9 cellular contexts compared by ENCODE assay signal in the genomic region with DNA sequence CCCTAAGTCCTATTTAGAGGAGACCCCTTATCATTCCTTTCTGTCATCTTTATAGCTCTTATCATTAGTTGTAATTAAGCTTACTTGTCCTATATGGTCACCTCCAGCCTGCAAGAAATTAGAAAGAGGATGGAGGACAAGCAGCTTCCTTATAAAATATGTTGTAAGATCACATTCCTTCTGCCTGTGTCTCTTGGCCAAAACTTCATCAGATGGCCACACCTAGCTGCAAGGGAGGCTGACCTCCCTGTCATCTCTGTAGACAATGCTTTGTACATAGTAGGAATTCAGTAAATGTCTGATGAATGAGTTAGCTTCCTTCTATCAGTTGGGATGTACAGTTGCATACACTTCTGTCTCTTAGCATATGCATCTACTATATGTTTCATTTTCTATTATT. TPM values are rescaled to one million over a fixed set of nuclear protein-coding genes. Genes with fewer than 3 reads are reported as not detected.
DNase-seq lines count a peak whose midpoint lies in the region; ATAC-seq and TF ChIP-seq lines count a peak whose summit lies in the region.
"Had no signal": no experiment of that assay in that cellular context is flagged by ENCODE, and none has a peak within 500 bp of the region (broad histone marks: within the 10 kb centered on the region; RNA-seq: fewer than 3 reads in every experiment).

No MANE protein-coding gene starts in this region.

- DNase-seq in activated naive CD4-positive, alpha-beta T cell treated with Interleukin-2 at 50 U/mL for 16 hours, result no peak
- DNase-seq in foreskin fibroblast, result peak; percentile 7 to 28
- DNase-seq in type B pancreatic cell (ENCODE audit: extremely low spot score, unreplicated experiment), result no peak
- DNase-seq in SK-N-DZ (ENCODE audit: low spot score), result no peak
- no peak for DNase-seq in NCI-H524 (lab: John Stamatoyannopoulos, UW)
- DNase-seq: stimulated activated CD4-positive, alpha-beta T cell treated with anti-CD3 and anti-CD28 coated beads, Interleukin-4, amount 100 ng/mL, for 1 hour had no signal

- H3K27me3 Mint-ChIP-seq in activated naive CD4-positive, alpha-beta T cell treated with anti-CD3 and anti-CD28 coated beads, Interleukin-2, amount 50 U/mL, for 24 hours, result no peaks in the 10 kb centered on the region
- no peaks in the 10 kb centered on the region for H3K27me3 Mint-ChIP-seq in activated T-helper 17 cell treated with anti-CD3 and anti-CD28 coated beads, Interleukin-2, amount 50 U/mL, for 72 hours
- no peaks in the 10 kb centered on the region for H3K27me3 Mint-ChIP-seq in type B pancreatic cell

- no peak for ATAC-seq in activated T-helper 17 cell treated with anti-CD3 and anti-CD28 coated beads, Interleukin-2, amount 50 U/mL, for 72 hours (replicated peaks)
- ATAC-seq in GM19035 (IDR thresholded peaks at IDR 0.05; ENCODE audit: unreplicated experiment), result no peak

- no peaks in the 10 kb centered on the region for H3K9me3 Mint-ChIP-seq in activated naive CD4-positive, alpha-beta T cell treated with anti-CD3 and anti-CD28 coated beads, Interleukin-2, amount 50 U/mL, for 24 hours
- no peaks in the 10 kb centered on the region for H3K9me3 Mint-ChIP-seq in activated T-helper 17 cell treated with anti-CD3 and anti-CD28 coated beads, Interleukin-2, amount 50 U/mL, for 72 hours
- H3K9me3 Mint-ChIP-seq in type B pancreatic cell, result no peaks in the 10 kb centered on the region

- peaks cover 30% of the 10 kb centered on the region for H3K36me3 Mint-ChIP-seq in activated naive CD4-positive, alpha-beta T cell treated with anti-CD3 and anti-CD28 coated beads, Interleukin-2, amount 50 U/mL, for 24 hours
- peaks cover 68% of the 10 kb centered on the region for H3K36me3 Mint-ChIP-seq in activated T-helper 17 cell treated with anti-CD3 and anti-CD28 coated beads, Interleukin-2, amount 50 U/mL, for 72 hours (ENCODE audit: low read depth)
- peaks cover 34% of the 10 kb centered on the region for H3K36me3 Mint-ChIP-seq in type B pancreatic cell

- peak overlapping the region; percentile 60 for H3K27ac Mint-ChIP-seq in activated naive CD4-positive, alpha-beta T cell treated with anti-CD3 and anti-CD28 coated beads, Interleukin-2, amount 50 U/mL, for 24 hours
- H3K27ac Mint-ChIP-seq in activated T-helper 17 cell treated with anti-CD3 and anti-CD28 coated beads, Interleukin-2, amount 50 U/mL, for 72 hours, result peak overlapping the region; percentile 78
- peak overlapping the region; percentile 84 for H3K27ac Mint-ChIP-seq in type B pancreatic cell

- no peak overlapping the region for H3K4me3 ChIP-seq in foreskin fibroblast (ENCODE audit: low read depth in 1 of 2, low read length in 2 of 2)

- TF ChIP-seq CTCF in foreskin fibroblast (IDR thresholded peaks at IDR 0.05; ENCODE audit: low read depth, low read length) (no peak), type B pancreatic cell (conservative IDR thresholded peaks at IDR 0.05) (no peak)

- peak overlapping the region; percentile 95 for H3K4me3 Mint-ChIP-seq in activated naive CD4-positive, alpha-beta T cell treated with anti-CD3 and anti-CD28 coated beads, Interleukin-2, amount 50 U/mL, for 24 hours
- peak overlapping the region; percentile 85 for H3K4me3 Mint-ChIP-seq in activated T-helper 17 cell treated with anti-CD3 and anti-CD28 coated beads, Interleukin-2, amount 50 U/mL, for 72 hours
- H3K4me3 Mint-ChIP-seq in type B pancreatic cell, result peak overlapping the region; percentile 92

- H3K4me1 Mint-ChIP-seq in activated naive CD4-positive, alpha-beta T cell treated with anti-CD3 and anti-CD28 coated beads, Interleukin-2, amount 50 U/mL, for 24 hours, result peaks cover 46% of the 10 kb centered on the region
- H3K4me1 Mint-ChIP-seq in activated T-helper 17 cell treated with anti-CD3 and anti-CD28 coated beads, Interleukin-2, amount 50 U/mL, for 72 hours, result peaks cover 19% of the 10 kb centered on the region
- H3K4me1 Mint-ChIP-seq in type B pancreatic cell (ENCODE audit: unreplicated experiment), result peaks cover 12% of the 10 kb centered on the region

RNA-seq across cellular contexts. Expression of gene TTC19, which starts 1.9 kb away (rescaled TPM):
- total RNA-seq in activated T-helper 17 cell treated with anti-CD3 and anti-CD28 coated beads, Interleukin-2, amount 50 U/mL, for 72 hours, result 10 to 100 TPM; 22.2 to 28.8 TPM
- 43.3 and 46.3 TPM in 2 replicates for total RNA-seq in type B pancreatic cell (ENCODE audit: low replicate concordance)
- polyA plus RNA-seq in SK-N-DZ (2014; cell fraction: cytosol; rRNA removed), result 62.0 and 65.7 TPM in 2 replicates
- 59.9 and 74.4 TPM in 2 replicates for polyA plus RNA-seq in SK-N-DZ (2014; cell fraction: nucleus; rRNA removed)

RNA-seq across cellular contexts. Expression of gene ZSWIM7, which starts 2.0 kb away (rescaled TPM):
- 10 to 100 TPM; 10.9 to 14.8 TPM for total RNA-seq in activated T-helper 17 cell treated with anti-CD3 and anti-CD28 coated beads, Interleukin-2, amount 50 U/mL, for 72 hours
- total RNA-seq in type B pancreatic cell (ENCODE audit: low replicate concordance), result 20.7 and 26.4 TPM in 2 replicates
- polyA plus RNA-seq in SK-N-DZ (2014; cell fraction: cytosol; rRNA removed), result 36.5 and 41.5 TPM in 2 replicates
- 47.8 and 51.5 TPM in 2 replicates for polyA plus RNA-seq in SK-N-DZ (2014; cell fraction: nucleus; rRNA removed)

RNA-seq across cellular contexts. Expression of gene ADORA2B, which starts 56.6 kb away (rescaled TPM):
- total RNA-seq in activated T-helper 17 cell treated with anti-CD3 and anti-CD28 coated beads, Interleukin-2, amount 50 U/mL, for 72 hours, result 1 to 10 TPM in 1 of 2 donors, under 1 TPM in 1; 0.19 to 3.4 TPM
- total RNA-seq in type B pancreatic cell (ENCODE audit: low replicate concordance), result 2.0 and 4.0 TPM in 2 replicates
- 3.2 and 3.7 TPM in 2 replicates for polyA plus RNA-seq in SK-N-DZ (2014; cell fraction: cytosol; rRNA removed)
- polyA plus RNA-seq in SK-N-DZ (2014; cell fraction: nucleus; rRNA removed), result 1.5 and 3.7 TPM in 2 replicates

Comparison
In these comparisons a context has a peak if more than half of its experiments do, and no peak if none do; other contexts are left out.
1. DNase-seq: peak in foreskin fibroblast (2 of 2); none in activated naive CD4-positive, alpha-beta T cell treated with Interleukin-2 at 50 U/mL for 16 hours (single experiment), type B pancreatic cell (single experiment), SK-N-DZ (single experiment) and NCI-H524 (0 of 2).
2. Peak in every context shown above with its lines, with median percentiles within 50 percentile points of each other: H3K27ac Mint-ChIP-seq and H3K4me3 Mint-ChIP-seq.